In genomic region chr17:68972119-68972704, GRCh38 we compare ENCODE assay signal across 9 cellular contexts. TPM values are rescaled to one million over a fixed set of nuclear protein-coding genes. Genes with fewer than 3 reads are reported as not detected.
DNase-seq lines count a peak whose midpoint lies in the region; ATAC-seq and TF ChIP-seq lines count a peak whose summit lies in the region.
"Had no signal": no experiment of that assay in that cellular context is flagged by ENCODE, and none has a peak within 500 bp of the region (broad histone marks: within the 10 kb centered on the region; RNA-seq: fewer than 3 reads in every experiment).

No MANE protein-coding gene starts in this region.

- intact Hi-C loops in sciatic nerve (cut with DNase I): loop anchor here (5.0 kb wide), 1 partner anchor 195 kb away; no protein-coding TSS in a partner anchor
- intact Hi-C loops in stomach (cut with DNase I; ENCODE audit: low total_unique reads): loop anchor here (10.0 kb wide), 1 partner anchor 197 kb away; no protein-coding TSS in a partner anchor

- no peak overlapping the region for H3K27ac ChIP-seq in stomach

- 45 to 62% (median 60%) methylated on average over 4 of the region's 4 CpGs for WGBS in stomach, 5 donors

- no peak overlapping the region for H3K4me3 ChIP-seq in stomach

- TF ChIP-seq EP300 in stomach (IDR thresholded peaks at IDR 0.05): no peak

- DNase-seq in NCI-H345 (lab: John Stamatoyannopoulos, UW) (peak; percentile 7), NCI-H345 treated with DMSO at 0.1 percent for 48 hours (lab: John Stamatoyannopoulos, UW; ENCODE audit: unreplicated experiment) (no peak), SK-MEL-5 (ENCODE audit: low read depth, low spot score) (peak; percentile 83), germinal center (ENCODE audit: low spot score) (peak; percentile 10), sciatic nerve (ENCODE audit: low spot score) (no peak), stomach (no peak)
- DNase-seq in activated naive CD4-positive, alpha-beta T cell treated with anti-CD3 and anti-CD28 coated beads, Interleukin-2, amount 50 U/mL, for 16 hours: no peak

- peaks cover 0 to 4% (median 0%) of the 10 kb centered on the region in 4 donors for H3K36me3 ChIP-seq in stomach

- H3K4me1 ChIP-seq in stomach: no peaks in the 10 kb centered on the region

- TF ChIP-seq POLR2A in stomach (IDR thresholded peaks at IDR 0.05): no peak

- peak in 2 of 7 experiments; percentile 43 to 47 for TF ChIP-seq CTCF in stomach (IDR thresholded peaks at IDR 0.05)

- H3K9me3 ChIP-seq in stomach: no peaks in the 10 kb centered on the region

- in situ Hi-C loops in SK-MEL-5 (cut with HindIII; ENCODE audit: low pct_unique_long_range_greater_than_20kb, low sequenced_read_pairs): no loop called here

- ATAC-seq in sciatic nerve: peak; percentile 72
- no peak for ATAC-seq in GM21390 (IDR thresholded peaks at IDR 0.05; ENCODE audit: unreplicated experiment)

- no peaks in the 10 kb centered on the region for H3K27me3 ChIP-seq in stomach

RNA-seq across cellular contexts. Expression of gene ABCA8, which starts 17.0 kb away (rescaled TPM):
- 30.7 and 33.8 TPM in 2 replicates for total RNA-seq in SK-MEL-5 (2014; rRNA removed; shearing (Covaris generic))
- polyA plus RNA-seq in SK-MEL-5 (2015; cell fraction: cytosol; rRNA removed): 19.2 and 28.9 TPM in 2 replicates
- 143 and 165 TPM in 2 replicates for polyA plus RNA-seq in SK-MEL-5 (2015; cell fraction: nucleus; rRNA removed)
- 383 TPM for total RNA-seq in sciatic nerve
- total RNA-seq in stomach: 100 to 1,000 TPM in 1 of 5 donors, 10 to 100 TPM in 4; 15.2 to 210 (median 50.7) TPM
- 10 to 100 TPM in 1 of 3 donors, 1 to 10 TPM in 2; 2.7 to 11.8 (median 6.2) TPM for polyA plus RNA-seq in stomach
- total RNA-seq: Daoy had no signal

Comparison
In these comparisons a context has a peak if more than half of its experiments do, and no peak if none do; other contexts are left out.
1. DNase-seq: peak in NCI-H345 (single experiment), SK-MEL-5 (single experiment) and germinal center (single experiment); none in NCI-H345 treated with DMSO at 0.1 percent for 48 hours (single experiment), sciatic nerve (single experiment), activated naive CD4-positive, alpha-beta T cell treated with anti-CD3 and anti-CD28 coated beads, Interleukin-2, amount 50 U/mL, for 16 hours (single experiment) and stomach (single experiment).